ENCODE assay signal across 11 cellular contexts in the genomic region with DNA sequence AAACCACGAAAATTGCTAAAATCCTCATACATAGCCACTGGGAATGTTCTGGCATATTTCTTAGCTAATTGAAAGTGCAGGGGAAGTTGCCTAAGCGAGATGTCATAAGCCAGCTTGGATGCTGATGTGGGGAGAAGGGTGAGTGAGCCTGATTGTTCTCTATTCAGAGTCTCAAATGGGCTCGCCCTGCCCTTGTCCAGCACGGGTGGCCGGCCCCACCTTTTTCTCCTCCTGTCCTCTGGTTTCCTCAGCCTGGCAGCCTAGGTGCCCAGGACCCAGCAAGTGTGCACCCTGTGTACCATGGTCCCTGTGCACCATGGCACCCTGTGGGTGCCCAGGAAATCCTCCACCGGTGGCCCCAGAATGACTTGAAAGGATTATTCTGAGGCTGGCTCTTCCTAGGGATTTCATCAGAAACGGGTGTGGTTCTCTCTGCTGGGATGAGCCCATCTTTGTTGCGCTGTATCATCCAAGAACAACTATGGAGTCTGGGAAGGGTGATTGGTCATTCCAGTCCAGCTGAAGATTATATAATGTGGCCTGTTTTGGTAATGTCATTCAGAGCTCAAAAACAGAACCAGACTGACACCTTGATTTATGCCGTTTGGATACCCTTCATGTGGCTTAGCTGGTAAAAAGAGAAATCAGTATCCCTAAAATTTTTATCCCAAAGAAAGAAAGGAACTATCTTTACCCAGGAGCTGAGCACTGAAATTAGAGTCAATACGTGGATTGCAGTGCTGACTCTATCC.
A peak's percentile ranks its signal among the peaks of the same experiment; 100 is the strongest.
DNase-seq lines count a peak whose midpoint lies in the region; ATAC-seq, FAIRE-seq and TF ChIP-seq lines count a peak whose summit lies in the region.
"Had no signal": no experiment of that assay in that cellular context is flagged by ENCODE, and none has a peak within 500 bp of the region (broad histone marks: within the 10 kb centered on the region; RNA-seq: fewer than 3 reads in every experiment).

No MANE protein-coding gene starts in this region.

- H3K27ac Mint-ChIP-seq in central memory CD8-positive, alpha-beta T cell (ENCODE audit: low read depth) = peak overlapping the region; percentile 99

- H3K9me3 ChIP-seq in A549 (no peaks in the 10 kb centered on the region), muscle layer of colon (ENCODE audit: low read length) (no peaks in the 10 kb centered on the region)
- H3K9me3 ChIP-seq: Caco-2 had no signal

- H3K4me3 Mint-ChIP-seq in central memory CD8-positive, alpha-beta T cell = no peak overlapping the region

- FAIRE-seq in A549 (lab: Jason Lieb, UNC) = no peak
- FAIRE-seq: RCC 7860 had no signal

- peak overlapping the region; percentile 82 to 87 for H3K27ac ChIP-seq in A549
- peak overlapping the region; percentile 21 for H3K27ac ChIP-seq in muscle layer of colon (ENCODE audit: low read depth, low read length)

- TF ChIP-seq CTCF in A549 (IDR thresholded peaks at IDR 0.05) = no peak

- no peaks in the 10 kb centered on the region for H3K27me3 Mint-ChIP-seq in central memory CD8-positive, alpha-beta T cell

- H3K9ac ChIP-seq in muscle layer of colon (ENCODE audit: low read length) = no peak overlapping the region

- H3K36me3 ChIP-seq in muscle layer of colon (ENCODE audit: insufficient read depth, low read length) = peaks cover 8% of the 10 kb centered on the region

- H3K4me1 ChIP-seq in A549 (peaks cover 82% of the 10 kb centered on the region), muscle layer of colon (ENCODE audit: insufficient read depth, low read length) (peaks cover 35% of the 10 kb centered on the region)

- peaks cover 64% of the 10 kb centered on the region for H3K4me1 Mint-ChIP-seq in central memory CD8-positive, alpha-beta T cell

- H3K27me3 ChIP-seq in muscle layer of colon (ENCODE audit: control insufficient read depth in 1 of 2, insufficient read depth in 2 of 2, low read length in 2 of 2) = no peaks in the 10 kb centered on the region

- WGBS in A549 (ENCODE audit: missing lambda C conversion rate) = 90% methylated on average over 10 of the region's 10 CpGs

- H3K4me2 ChIP-seq in A549 = peak overlapping the region; percentile 38

- no peak overlapping the region for H3K4me3 ChIP-seq in A549
- no peak overlapping the region for H3K4me3 ChIP-seq in muscle layer of colon (ENCODE audit: low read depth in 1 of 2, low read length in 2 of 2)

- TF ChIP-seq RAD21 in A549 (conservative IDR thresholded peaks at IDR 0.05 in 1 of 2, IDR thresholded peaks at IDR 0.05 in 1 of 2) = no peak

- CTCF ChIA-PET in A549 (lab: Yijun Ruan, JAX) = interaction anchor here (0.6 to 1.6 kb wide), 5 partner anchors 108 to 236 kb away, joined by 3 to 7 read pairs (median 4); no protein-coding TSS in a partner anchor

- H3K9me3 Mint-ChIP-seq in central memory CD8-positive, alpha-beta T cell = no peaks in the 10 kb centered on the region

- ATAC-seq in A549 (no peak), GM18519 (IDR thresholded peaks at IDR 0.05; ENCODE audit: low FRiP score, unreplicated experiment) (no peak), GM19455 (IDR thresholded peaks at IDR 0.05; ENCODE audit: unreplicated experiment) (no peak), GM21360 (IDR thresholded peaks at IDR 0.05; ENCODE audit: unreplicated experiment) (no peak)
- ATAC-seq in central memory CD8-positive, alpha-beta T cell (replicated peaks; ENCODE audit: extremely low read depth, poor library complexity, severe bottlenecking) = no peak

- no peak for TF ChIP-seq EP300 in A549 (IDR thresholded peaks at IDR 0.05)

- peak in 1 of 2 experiments; percentile 42 for DNase-seq in A549 (ENCODE audit: low read depth in 1 of 2, low spot score in 1 of 2)
- peak; percentile 24 for DNase-seq in M059J (ENCODE audit: low read depth)
- DNase-seq in central memory CD8-positive, alpha-beta T cell (ENCODE audit: low spot score in 2 of 2) = no peak
- no peak for DNase-seq in inferior parietal cortex (ENCODE audit: extremely low spot score)
- DNase-seq: activated gamma-delta T cell treated with Interleukin-2 at 50 U/mL for 16 hours, Caco-2 had no signal

- POLR2A ChIA-PET in A549 (lab: Yijun Ruan, JAX) = interaction anchor here (1.1 kb wide), 1 partner anchor 150 kb away, joined by 7 read pairs; no protein-coding TSS in a partner anchor

- TF ChIP-seq POLR2A in A549 (IDR thresholded peaks at IDR 0.05; ENCODE audit: low read length) = no peak

- H3K36me3 Mint-ChIP-seq in central memory CD8-positive, alpha-beta T cell (ENCODE audit: insufficient read depth) = peaks cover 18% of the 10 kb centered on the region

TF ChIP-seq in A549, 52 proteins besides CTCF, POLR2A, EP300 and RAD21:
- no peak for TF ChIP-seq PHF8 (IDR thresholded peaks at IDR 0.05; ENCODE audit: borderline replicate concordance, low read depth)
